In the genomic region with DNA sequence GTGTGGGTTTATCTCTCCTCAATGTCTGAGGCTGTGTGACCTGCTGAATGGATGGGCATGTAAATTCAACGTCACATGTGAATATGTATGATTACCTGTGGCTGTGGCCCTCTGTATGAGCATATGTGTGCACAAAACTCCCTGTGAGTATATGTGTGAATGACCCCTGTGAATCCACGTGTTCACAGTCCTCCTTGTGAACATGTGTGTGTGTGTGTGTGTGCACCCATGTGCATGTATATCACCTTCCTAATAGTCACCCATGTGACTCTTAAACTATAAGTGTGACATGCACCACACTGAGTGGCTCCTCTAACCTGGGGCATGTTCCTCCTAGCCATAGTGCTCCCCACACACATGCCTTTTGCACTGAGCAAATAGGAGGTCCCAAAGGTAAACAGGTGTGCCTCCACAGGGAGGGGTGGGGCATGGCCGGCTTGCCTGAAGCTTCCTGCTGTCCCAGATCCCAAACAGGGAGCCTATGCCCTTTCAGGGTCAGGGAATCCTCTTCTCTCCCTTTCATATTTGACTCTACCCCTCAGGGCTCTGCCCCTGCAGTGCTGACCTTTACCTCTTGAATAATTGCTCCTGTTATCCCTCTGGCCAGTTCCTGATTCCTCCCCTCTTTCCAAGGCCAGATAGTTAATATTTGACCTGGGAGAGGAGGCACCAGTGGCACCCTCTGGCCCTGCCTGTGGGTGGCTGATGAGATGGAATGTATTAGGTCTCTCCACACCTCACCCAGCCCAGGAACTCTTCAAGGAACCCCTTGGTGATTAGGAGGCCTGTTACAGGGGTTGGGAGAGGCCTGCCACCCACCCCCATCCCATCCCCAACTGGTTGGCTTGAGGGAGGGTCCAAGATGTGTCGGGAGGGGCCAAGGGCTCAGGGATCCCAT, we compare ENCODE assay signal across 1 cellular context.
A peak's percentile ranks its signal among the peaks of the same experiment; 100 is the strongest.
TF ChIP-seq lines count a peak whose summit lies in the region.

No MANE protein-coding gene starts in this region.

TF ChIP-seq in HepG2, 621 proteins besides CTCF, POLR2A, EP300 and RAD21 (continued from another document and continues in another):
- TF ChIP-seq, protein P1, sequence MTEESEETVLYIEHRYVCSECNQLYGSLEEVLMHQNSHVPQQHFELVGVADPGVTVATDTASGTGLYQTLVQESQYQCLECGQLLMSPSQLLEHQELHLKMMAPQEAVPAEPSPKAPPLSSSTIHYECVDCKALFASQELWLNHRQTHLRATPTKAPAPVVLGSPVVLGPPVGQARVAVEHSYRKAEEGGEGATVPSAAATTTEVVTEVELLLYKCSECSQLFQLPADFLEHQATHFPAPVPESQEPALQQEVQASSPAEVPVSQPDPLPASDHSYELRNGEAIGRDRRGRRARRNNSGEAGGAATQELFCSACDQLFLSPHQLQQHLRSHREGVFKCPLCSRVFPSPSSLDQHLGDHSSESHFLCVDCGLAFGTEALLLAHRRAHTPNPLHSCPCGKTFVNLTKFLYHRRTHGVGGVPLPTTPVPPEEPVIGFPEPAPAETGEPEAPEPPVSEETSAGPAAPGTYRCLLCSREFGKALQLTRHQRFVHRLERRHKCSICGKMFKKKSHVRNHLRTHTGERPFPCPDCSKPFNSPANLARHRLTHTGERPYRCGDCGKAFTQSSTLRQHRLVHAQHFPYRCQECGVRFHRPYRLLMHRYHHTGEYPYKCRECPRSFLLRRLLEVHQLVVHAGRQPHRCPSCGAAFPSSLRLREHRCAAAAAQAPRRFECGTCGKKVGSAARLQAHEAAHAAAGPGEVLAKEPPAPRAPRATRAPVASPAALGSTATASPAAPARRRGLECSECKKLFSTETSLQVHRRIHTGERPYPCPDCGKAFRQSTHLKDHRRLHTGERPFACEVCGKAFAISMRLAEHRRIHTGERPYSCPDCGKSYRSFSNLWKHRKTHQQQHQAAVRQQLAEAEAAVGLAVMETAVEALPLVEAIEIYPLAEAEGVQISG (CRISPR knock-in tag; IDR thresholded peaks at IDR 0.05) = peak; percentile 88
- TF ChIP-seq, protein P2, sequence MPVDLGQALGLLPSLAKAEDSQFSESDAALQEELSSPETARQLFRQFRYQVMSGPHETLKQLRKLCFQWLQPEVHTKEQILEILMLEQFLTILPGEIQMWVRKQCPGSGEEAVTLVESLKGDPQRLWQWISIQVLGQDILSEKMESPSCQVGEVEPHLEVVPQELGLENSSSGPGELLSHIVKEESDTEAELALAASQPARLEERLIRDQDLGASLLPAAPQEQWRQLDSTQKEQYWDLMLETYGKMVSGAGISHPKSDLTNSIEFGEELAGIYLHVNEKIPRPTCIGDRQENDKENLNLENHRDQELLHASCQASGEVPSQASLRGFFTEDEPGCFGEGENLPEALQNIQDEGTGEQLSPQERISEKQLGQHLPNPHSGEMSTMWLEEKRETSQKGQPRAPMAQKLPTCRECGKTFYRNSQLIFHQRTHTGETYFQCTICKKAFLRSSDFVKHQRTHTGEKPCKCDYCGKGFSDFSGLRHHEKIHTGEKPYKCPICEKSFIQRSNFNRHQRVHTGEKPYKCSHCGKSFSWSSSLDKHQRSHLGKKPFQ (CRISPR knock-in tag; IDR thresholded peaks at IDR 0.05; ENCODE audit: insufficient replicate concordance) = peak; percentile 59
- TF ChIP-seq, protein P3, sequence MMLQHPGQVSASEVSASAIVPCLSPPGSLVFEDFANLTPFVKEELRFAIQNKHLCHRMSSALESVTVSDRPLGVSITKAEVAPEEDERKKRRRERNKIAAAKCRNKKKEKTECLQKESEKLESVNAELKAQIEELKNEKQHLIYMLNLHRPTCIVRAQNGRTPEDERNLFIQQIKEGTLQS (CRISPR knock-in tag; IDR thresholded peaks at IDR 0.05) = peak; percentile 45; the same call in 1 of the 2 replicates
- TF ChIP-seq EEA1 (CRISPR knock-in tag; IDR thresholded peaks at IDR 0.05; ENCODE audit: borderline replicate concordance) (no peak), BRF2 (CRISPR knock-in tag; IDR thresholded peaks at IDR 0.05) (no peak), ZNF263 (CRISPR knock-in tag; IDR thresholded peaks at IDR 0.05) (peak; percentile 100), ZKSCAN5 (CRISPR knock-in tag; IDR thresholded peaks at IDR 0.05) (no peak), NR2F1 (CRISPR knock-in tag; IDR thresholded peaks at IDR 0.05) (peak; percentile 88 to 96), HIVEP1 (CRISPR knock-in tag; IDR thresholded peaks at IDR 0.05) (peak; percentile 99), MYNN (CRISPR knock-in tag; IDR thresholded peaks at IDR 0.05; ENCODE audit: low read depth) (no peak), ZNF280B (CRISPR knock-in tag; IDR thresholded peaks at IDR 0.05; ENCODE audit: borderline replicate concordance) (no peak), DR1 (CRISPR knock-in tag; IDR thresholded peaks at IDR 0.05) (no peak), HDAC6 (IDR thresholded peaks at IDR 0.05; ENCODE audit: low read depth, low read length) (no peak), STAT5B (CRISPR knock-in tag; IDR thresholded peaks at IDR 0.05) (no peak), ZNF746 (CRISPR knock-in tag; IDR thresholded peaks at IDR 0.05) (peak; percentile 91), CREB3 (CRISPR knock-in tag; IDR thresholded peaks at IDR 0.05) (no peak), HNRNPK (IDR thresholded peaks at IDR 0.05; ENCODE audit: low read depth, low read length, poor library complexity, severe bottlenecking) (no peak), TEAD2 (CRISPR knock-in tag; IDR thresholded peaks at IDR 0.05) (no peak), MEF2D (CRISPR knock-in tag; IDR thresholded peaks at IDR 0.05) (peak; percentile 95), ZNF34 (CRISPR knock-in tag; IDR thresholded peaks at IDR 0.05; ENCODE audit: borderline replicate concordance) (no peak), ZNF883 (CRISPR knock-in tag; IDR thresholded peaks at IDR 0.05; ENCODE audit: not compliant biosample characterization) (no peak), ELF3 (CRISPR knock-in tag; IDR thresholded peaks at IDR 0.05) (peak; percentile 98), FOXA1 (IDR thresholded peaks at IDR 0.05) (peak; percentile 66; the same call in 1 of the 2 replicates), FOXA1 (CRISPR knock-in tag; IDR thresholded peaks at IDR 0.05) (peak; percentile 99), BCL3 (CRISPR knock-in tag; IDR thresholded peaks at IDR 0.05) (0 out of 2 replicates have a peak, but pooled peaks have one; percentile 75), ZNF33A (CRISPR knock-in tag; IDR thresholded peaks at IDR 0.05; ENCODE audit: borderline replicate concordance) (no peak), GPN1 (CRISPR knock-in tag; IDR thresholded peaks at IDR 0.05; ENCODE audit: borderline replicate concordance) (no peak), IRF2 (CRISPR knock-in tag; IDR thresholded peaks at IDR 0.05) (peak; percentile 94), ZNF772 (CRISPR knock-in tag; IDR thresholded peaks at IDR 0.05) (peak; percentile 20; the same call in 1 of the 2 replicates), ZBTB44 (CRISPR knock-in tag; IDR thresholded peaks at IDR 0.05) (no peak), GATA4 (IDR thresholded peaks at IDR 0.05; ENCODE audit: borderline replicate concordance, low read depth) (peak; percentile 56; the same call in 1 of the 2 replicates), ZNF292 (CRISPR knock-in tag; IDR thresholded peaks at IDR 0.05; ENCODE audit: borderline replicate concordance, low read depth) (peak; percentile 42; the same call in 1 of the 2 replicates), HOXA5 (CRISPR knock-in tag; IDR thresholded peaks at IDR 0.05) (no peak), SNRNP70 (IDR thresholded peaks at IDR 0.05; ENCODE audit: low read depth, low read length) (no peak), ZNF256 (CRISPR knock-in tag; conservative IDR thresholded peaks at IDR 0.05) (no peak), ZNF124 (CRISPR knock-in tag; IDR thresholded peaks at IDR 0.05) (peak; percentile 76), TCF7 (IDR thresholded peaks at IDR 0.05; ENCODE audit: low read depth) (peak; percentile 92), ZNF639 (CRISPR knock-in tag; conservative IDR thresholded peaks at IDR 0.05) (peak; percentile 57; the same call in 1 of the 2 replicates), MXD4 (CRISPR knock-in tag; IDR thresholded peaks at IDR 0.05) (peak; percentile 87), FOXP1 (IDR thresholded peaks at IDR 0.05) (no peak), FOXP1 (CRISPR knock-in tag; IDR thresholded peaks at IDR 0.05) (peak; percentile 96), HNF4G (IDR thresholded peaks at IDR 0.05; ENCODE audit: borderline replicate concordance, low read depth, low read length) (peak; percentile 91), HNF4G (CRISPR knock-in tag; IDR thresholded peaks at IDR 0.05; ENCODE audit: borderline replicate concordance, low read depth) (peak; percentile 79; the same call in 1 of the 2 replicates), AGO1 (IDR thresholded peaks at IDR 0.05; ENCODE audit: low read depth, low read length, poor library complexity, severe bottlenecking) (no peak), SOX5 (CRISPR knock-in tag; IDR thresholded peaks at IDR 0.05; ENCODE audit: borderline replicate concordance) (peak; percentile 77; the same call in 1 of the 2 replicates), ZNF264 (CRISPR knock-in tag; IDR thresholded peaks at IDR 0.05) (peak; percentile 70), TEAD3 (CRISPR knock-in tag; optimal IDR thresholded peaks at IDR 0.05; ENCODE audit: borderline replicate concordance) (peak; percentile 89)
- TF ChIP-seq, protein P4, sequence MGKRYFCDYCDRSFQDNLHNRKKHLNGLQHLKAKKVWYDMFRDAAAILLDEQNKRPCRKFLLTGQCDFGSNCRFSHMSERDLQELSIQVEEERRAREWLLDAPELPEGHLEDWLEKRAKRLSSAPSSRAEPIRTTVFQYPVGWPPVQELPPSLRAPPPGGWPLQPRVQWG (CRISPR knock-in tag; IDR thresholded peaks at IDR 0.05; ENCODE audit: borderline replicate concordance, low read depth) = no peak
- TF ChIP-seq, protein P5, sequence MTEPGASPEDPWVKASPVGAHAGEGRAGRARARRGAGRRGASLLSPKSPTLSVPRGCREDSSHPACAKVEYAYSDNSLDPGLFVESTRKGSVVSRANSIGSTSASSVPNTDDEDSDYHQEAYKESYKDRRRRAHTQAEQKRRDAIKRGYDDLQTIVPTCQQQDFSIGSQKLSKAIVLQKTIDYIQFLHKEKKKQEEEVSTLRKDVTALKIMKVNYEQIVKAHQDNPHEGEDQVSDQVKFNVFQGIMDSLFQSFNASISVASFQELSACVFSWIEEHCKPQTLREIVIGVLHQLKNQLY (CRISPR knock-in tag; IDR thresholded peaks at IDR 0.05) = peak; percentile 92
